8 cellular contexts compared by ENCODE assay signal in the genomic region with DNA sequence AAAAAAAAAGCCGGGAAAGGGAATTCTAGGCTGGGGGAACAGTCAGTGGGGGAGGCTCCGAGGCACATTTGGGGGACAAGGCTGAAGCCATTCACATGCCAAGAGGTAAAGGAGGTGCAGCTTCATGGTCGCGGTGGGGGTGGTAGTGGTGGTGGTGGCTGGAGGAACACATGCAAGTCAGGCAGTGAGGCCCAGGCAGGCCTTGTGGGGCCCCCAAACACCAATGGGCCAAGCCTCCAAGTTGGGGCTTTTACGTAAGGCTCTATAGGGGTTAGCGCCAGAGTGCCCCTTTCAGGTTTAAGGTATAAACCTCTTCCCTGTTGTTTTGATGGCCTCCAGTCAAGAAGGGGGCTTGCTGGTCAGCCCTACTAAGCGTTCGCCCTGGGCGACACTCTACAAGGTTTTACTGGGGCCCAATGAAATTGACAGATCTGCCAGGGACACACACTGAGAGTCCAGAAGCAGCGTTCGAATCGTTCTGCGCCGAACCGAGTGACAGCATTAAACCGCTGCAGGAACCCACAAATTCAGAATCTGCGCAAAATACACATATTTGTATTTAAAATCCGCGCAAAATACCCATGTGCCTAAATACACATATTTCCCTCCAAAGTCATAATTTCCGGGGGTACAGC. TPM values are rescaled to one million over a fixed set of nuclear protein-coding genes. Genes with fewer than 3 reads are reported as not detected.
DNase-seq lines count a peak whose midpoint lies in the region; ATAC-seq and TF ChIP-seq lines count a peak whose summit lies in the region.

No MANE protein-coding gene starts in this region.

- peak overlapping the region; percentile 96 for H3K27ac Mint-ChIP-seq in T-helper 17 cell

- no peaks in the 10 kb centered on the region for H3K27me3 Mint-ChIP-seq in T-helper 17 cell

- peaks cover 28% of the 10 kb centered on the region for H3K4me1 Mint-ChIP-seq in T-helper 17 cell

- H3K9me3 ChIP-seq in T-helper 17 cell (ENCODE audit: control insufficient read depth, low read length, poor library complexity, severe bottlenecking): no peaks in the 10 kb centered on the region

- ATAC-seq in T-helper 17 cell (no peak), GM18867 (IDR thresholded peaks at IDR 0.05; ENCODE audit: unreplicated experiment) (no peak), HG02623 (IDR thresholded peaks at IDR 0.05; ENCODE audit: unreplicated experiment) (no peak)

- DNase-seq in GM12865 (ENCODE audit: low read depth) (no peak), T-helper 17 cell (no peak), fibroblast of the aortic adventitia (ENCODE audit: low read depth) (no peak), retinal pigment epithelial cell (ENCODE audit: low read depth) (no peak), HPDE6-E6E7 (ENCODE audit: extremely low spot score) (no peak)
- no peak for DNase-seq in stimulated activated naive CD4-positive, alpha-beta T cell treated with Interleukin-2 at 50 U/mL for 16 hours (lab: John Stamatoyannopoulos, UW)

- H3K4me3 Mint-ChIP-seq in T-helper 17 cell: peak overlapping the region; percentile 93

- peak overlapping the region; percentile 94 for H3K4me3 ChIP-seq in GM12865 (ENCODE audit: low read depth, low read length)
- peak overlapping the region; percentile 88 for H3K4me3 ChIP-seq in fibroblast of the aortic adventitia (ENCODE audit: low read depth, low read length)
- H3K4me3 ChIP-seq in retinal pigment epithelial cell (ENCODE audit: low read length): peak overlapping the region; percentile 32

- TF ChIP-seq CTCF in GM12865 (IDR thresholded peaks at IDR 0.05; ENCODE audit: insufficient read depth, low read depth, low read length, missing control alignments) (no peak), fibroblast of the aortic adventitia (IDR thresholded peaks at IDR 0.05; ENCODE audit: insufficient read depth, low read length) (no peak), retinal pigment epithelial cell (conservative IDR thresholded peaks at IDR 0.05; ENCODE audit: low read depth, low read length) (no peak)

- H3K36me3 Mint-ChIP-seq in T-helper 17 cell (ENCODE audit: low read depth): peaks cover 2% of the 10 kb centered on the region

RNA-seq across cellular contexts. Expression of gene AP5S1, which starts 0.8 kb away (rescaled TPM):
- 10 to 100 TPM; 11.3 to 11.9 TPM for total RNA-seq in T-helper 17 cell
- 9.4 and 20.4 TPM in 2 replicates for total RNA-seq in fibroblast of the aortic adventitia (ENCODE audit: low replicate concordance)

RNA-seq across cellular contexts. Expression of gene CDC25B, which starts 23.4 kb away (rescaled TPM):
- total RNA-seq in T-helper 17 cell (100 to 1,000 TPM; 220 to 223 TPM), fibroblast of the aortic adventitia (ENCODE audit: low replicate concordance) (51.0 and 58.5 TPM in 2 replicates)

RNA-seq across cellular contexts. Expression of gene MAVS, which starts 27.1 kb away (rescaled TPM):
- total RNA-seq in T-helper 17 cell: 10 to 100 TPM; 20.1 to 21.1 TPM
- 16.4 and 23.7 TPM in 2 replicates for total RNA-seq in fibroblast of the aortic adventitia (ENCODE audit: low replicate concordance)

RNA-seq across cellular contexts. Expression of gene CENPB, which starts 33.0 kb away (rescaled TPM):
- 10 to 100 TPM; 36.9 to 40.2 TPM for total RNA-seq in T-helper 17 cell
- total RNA-seq in fibroblast of the aortic adventitia (ENCODE audit: low replicate concordance): 94.8 and 170 TPM in 2 replicates

RNA-seq across cellular contexts. Expression of gene SPEF1, which starts 38.3 kb away (rescaled TPM):
- total RNA-seq in T-helper 17 cell (under 1 TPM in 1 of 2 donors, not detected in 1; 0.18 TPM), fibroblast of the aortic adventitia (ENCODE audit: low replicate concordance) (0.09 TPM in 1 of 2 replicates, not detected in the other)

Comparison
In these comparisons a context has a peak if more than half of its experiments do, and no peak if none do; other contexts are left out.
1. H3K4me3 ChIP-seq: peak in every context shown above with its lines; median percentile 94 in GM12865; 88 in fibroblast of the aortic adventitia; 32 in retinal pigment epithelial cell.